In genomic region chr6:35036059-35036827, GRCh38 we compare ENCODE assay signal across 18 cellular contexts.
DNase-seq lines count a peak whose midpoint lies in the region; ATAC-seq and TF ChIP-seq lines count a peak whose summit lies in the region.
"Had no signal": no experiment of that assay in that cellular context is flagged by ENCODE, and none has a peak within 500 bp of the region (broad histone marks: within the 10 kb centered on the region; RNA-seq: fewer than 3 reads in every experiment).

No MANE protein-coding gene starts in this region.

- intact Hi-C loops in gastrocnemius medialis (cut with DNase I; ENCODE audit: low total_unique reads), result no loop called here

- no peaks in the 10 kb centered on the region for H3K9me3 ChIP-seq in HUES64 (ENCODE audit: insufficient read depth, low read depth, low read length)
- no peaks in the 10 kb centered on the region for H3K9me3 ChIP-seq in gastrocnemius medialis
- H3K9me3 ChIP-seq: neutrophil had no signal

- ATAC-seq in gastrocnemius medialis (no peak), GM21390 (IDR thresholded peaks at IDR 0.05; ENCODE audit: unreplicated experiment) (no peak), HG03521 (IDR thresholded peaks at IDR 0.05; ENCODE audit: unreplicated experiment) (no peak)
- ATAC-seq in naive thymus-derived CD8-positive, alpha-beta T cell, result no peak
- ATAC-seq: stimulated activated effector memory CD8-positive, alpha-beta T cell treated with anti-CD3 and anti-CD28 coated beads, Interleukin-12 subunit alpha, Interleukin-12 subunit beta, amount 100 ng/mL, for 72 hours had no signal

- H3K27me3 Mint-ChIP-seq in naive thymus-derived CD8-positive, alpha-beta T cell, result no peaks in the 10 kb centered on the region
- H3K27me3 Mint-ChIP-seq: activated B cell treated with CpG ODN at 0.5 μM for 24 hours, memory B cell had no signal

- no peak for TF ChIP-seq POLR2A in gastrocnemius medialis (IDR thresholded peaks at IDR 0.05)

- peaks cover 0 to 6% (median 2%) of the 10 kb centered on the region in 4 donors for H3K4me1 Mint-ChIP-seq in naive thymus-derived CD8-positive, alpha-beta T cell
- H3K4me1 Mint-ChIP-seq: activated B cell treated with CpG ODN at 0.5 μM for 24 hours; stimulated activated effector memory CD8-positive, alpha-beta T cell treated with anti-CD3 and anti-CD28 coated beads, Interleukin-12 subunit alpha, Interleukin-12 subunit beta, amount 100 ng/mL, for 72 hours had no signal

- peaks cover 44% of the 10 kb centered on the region for H3K4me1 ChIP-seq in HUES64 (ENCODE audit: insufficient read depth, low read length)
- peaks cover 38 to 59% of the 10 kb centered on the region in 2 donors for H3K4me1 ChIP-seq in gastrocnemius medialis

- H3K27ac ChIP-seq in HUES64 (ENCODE audit: low read depth, low read length) (peak overlapping the region; percentile 92; the same call in 1 of the 2 replicates), gastrocnemius medialis (peak overlapping the region; percentile 41 to 55 (median 49))
- H3K27ac ChIP-seq: HL-60, KMS-11, neutrophil had no signal

- peak overlapping the region in 1 of 10 donors; percentile 37 for H3K27ac Mint-ChIP-seq in naive thymus-derived CD8-positive, alpha-beta T cell
- H3K27ac Mint-ChIP-seq: activated B cell treated with CpG ODN at 0.5 μM for 24 hours; memory B cell; stimulated activated effector memory CD8-positive, alpha-beta T cell treated with anti-CD3 and anti-CD28 coated beads, Interleukin-12 subunit alpha, Interleukin-12 subunit beta, amount 100 ng/mL, for 72 hours had no signal

- WGBS in HUES64, result 72% methylated on average over 7 of the region's 7 CpGs

- H3K36me3 ChIP-seq in HUES64 (ENCODE audit: insufficient read depth, low read length) (no peaks in the 10 kb centered on the region), gastrocnemius medialis (no peaks in the 10 kb centered on the region)

- H3K4me3 Mint-ChIP-seq in naive thymus-derived CD8-positive, alpha-beta T cell, result no peak overlapping the region
- H3K4me3 Mint-ChIP-seq: activated B cell treated with CpG ODN at 0.5 μM for 24 hours; memory B cell; stimulated activated effector memory CD8-positive, alpha-beta T cell treated with anti-CD3 and anti-CD28 coated beads, Interleukin-12 subunit alpha, Interleukin-12 subunit beta, amount 100 ng/mL, for 72 hours had no signal

- H3K27me3 ChIP-seq in HUES64 (ENCODE audit: insufficient read depth, low read length) (no peaks in the 10 kb centered on the region), gastrocnemius medialis (no peaks in the 10 kb centered on the region)
- H3K27me3 ChIP-seq: neutrophil had no signal

- DNase-seq in DMS153 treated with DMSO at 0.1 percent for 48 hours (lab: John Stamatoyannopoulos, UW; ENCODE audit: unreplicated experiment), result peak; percentile 58
- peak; percentile 46 for DNase-seq in fibroblast of gingiva (ENCODE audit: low read depth)
- no peak for DNase-seq in gastrocnemius medialis
- no peak for DNase-seq in naive thymus-derived CD8-positive, alpha-beta T cell
- DNase-seq: activated B cell treated with CpG ODN at 0.5 μM for 24 hours, activated gamma-delta T cell treated with Interleukin-2 at 50 U/mL for 16 hours, C1 segment of cervical spinal cord, NCI-H1930, NCI-H82, T-helper 1 cell had no signal

- H3K9ac ChIP-seq in HUES64 (ENCODE audit: low read depth, low read length), result no peak overlapping the region
- H3K9ac ChIP-seq: KMS-11 had no signal

- POLR2A ChIA-PET in naive thymus-derived CD8-positive, alpha-beta T cell (lab: Charles Lee), result no interaction called here

- in situ Hi-C loops in gastrocnemius medialis (cut with MboI; ENCODE audit: low sequenced_read_pairs in 4 of 4), result no loop called here

- no peak for TF ChIP-seq CTCF in gastrocnemius medialis (IDR thresholded peaks at IDR 0.05 in 4 of 5, conservative IDR thresholded peaks at IDR 0.05 in 1 of 5)

- H3K36me3 Mint-ChIP-seq in naive thymus-derived CD8-positive, alpha-beta T cell, result peaks cover 0 to 30% (median 8%) of the 10 kb centered on the region in 3 donors
- H3K36me3 Mint-ChIP-seq: stimulated activated effector memory CD8-positive, alpha-beta T cell treated with anti-CD3 and anti-CD28 coated beads, Interleukin-12 subunit alpha, Interleukin-12 subunit beta, amount 100 ng/mL, for 72 hours had no signal

- H3K4me3 ChIP-seq in HUES64 (ENCODE audit: low read length) (no peak overlapping the region), gastrocnemius medialis (no peak overlapping the region)

- no peaks in the 10 kb centered on the region for H3K9me3 Mint-ChIP-seq in naive thymus-derived CD8-positive, alpha-beta T cell
- H3K9me3 Mint-ChIP-seq: activated B cell treated with CpG ODN at 0.5 μM for 24 hours; memory B cell; stimulated activated effector memory CD8-positive, alpha-beta T cell treated with anti-CD3 and anti-CD28 coated beads, Interleukin-12 subunit alpha, Interleukin-12 subunit beta, amount 100 ng/mL, for 72 hours had no signal

Comparison
In these comparisons a context has a peak if more than half of its experiments do, and no peak if none do; other contexts are left out.
1. DNase-seq: peak in DMS153 treated with DMSO at 0.1 percent for 48 hours (single experiment) and fibroblast of gingiva (single experiment); none in gastrocnemius medialis (0 of 2) and naive thymus-derived CD8-positive, alpha-beta T cell (0 of 10).